Comparison of ENCODE assay signal across 8 cellular contexts in genomic region chr22:29205598-29206371, GRCh38.
DNase-seq lines count a peak whose midpoint lies in the region; ATAC-seq and TF ChIP-seq lines count a peak whose summit lies in the region.

Gene EMID1, plus strand, starts transcription at chr22:29205896. Its CDS starts 143 bp downstream, at chr22:29206039.

- no peak within 1 kb of the TSS for H2AFZ ChIP-seq in Loucy (ENCODE audit: low read length)

- no peaks in the 10 kb centered on the region for H3K9me3 Mint-ChIP-seq in stimulated activated naive CD8-positive, alpha-beta T cell treated with anti-CD3 and anti-CD28 coated beads, Interleukin-15, amount 100 ng/mL, for 72 hours

- peak within 1 kb of the TSS; percentile 58 to 85 for H3K4me3 Mint-ChIP-seq in stimulated activated naive CD8-positive, alpha-beta T cell treated with anti-CD3 and anti-CD28 coated beads, Interleukin-15, amount 100 ng/mL, for 72 hours

- DNase-seq in NCI-H345 (lab: John Stamatoyannopoulos, UW) (peak; percentile 27), NCI-H345 treated with DMSO at 0.1 percent for 48 hours (lab: John Stamatoyannopoulos, UW; ENCODE audit: unreplicated experiment) (no peak), T47D (ENCODE audit: low read depth in 1 of 2, low spot score in 1 of 2) (peak; percentile 37 to 51), left kidney (ENCODE audit: low read depth, low spot score) (peak; percentile 83)
- DNase-seq in stimulated activated naive CD8-positive, alpha-beta T cell treated with anti-CD3 and anti-CD28 coated beads, Interleukin-15, amount 100 ng/mL, for 72 hours = no peak

- peak within 1 kb of the TSS; percentile 100 for H3K9ac ChIP-seq in Loucy (ENCODE audit: low read depth, low read length, poor library complexity, severe bottlenecking)

- peaks cover 25% of the 10 kb centered on the region for H4K20me1 ChIP-seq in Loucy (ENCODE audit: insufficient read depth, low read length, poor library complexity, severe bottlenecking)

- no peak for ATAC-seq in stimulated activated naive CD8-positive, alpha-beta T cell treated with anti-CD3 and anti-CD28 coated beads, Interleukin-15, amount 100 ng/mL, for 72 hours
- ATAC-seq in HG03342 (IDR thresholded peaks at IDR 0.05; ENCODE audit: unreplicated experiment) (no peak), HG02610 (IDR thresholded peaks at IDR 0.05; ENCODE audit: unreplicated experiment) (no peak)

- TF ChIP-seq CTCF in Loucy (conservative IDR thresholded peaks at IDR 0.05; ENCODE audit: low read length) = 0 out of 2 replicates have a peak, but pooled peaks have one; percentile 21

- H3K27me3 ChIP-seq in Loucy (ENCODE audit: insufficient read depth, low read length, poor library complexity, severe bottlenecking) = peaks cover 6% of the 10 kb centered on the region

- H3K36me3 ChIP-seq in Loucy (ENCODE audit: insufficient read depth, low read length) = no peaks in the 10 kb centered on the region; the same call in 1 of the 2 replicates

- peaks cover 51% of the 10 kb centered on the region for H3K4me1 Mint-ChIP-seq in stimulated activated naive CD8-positive, alpha-beta T cell treated with anti-CD3 and anti-CD28 coated beads, Interleukin-15, amount 100 ng/mL, for 72 hours

- H3K79me2 ChIP-seq in Loucy (ENCODE audit: insufficient read depth, low read length) = peaks cover 69% of the 10 kb centered on the region

- H3K27me3 Mint-ChIP-seq in stimulated activated naive CD8-positive, alpha-beta T cell treated with anti-CD3 and anti-CD28 coated beads, Interleukin-15, amount 100 ng/mL, for 72 hours = peaks cover 75% of the 10 kb centered on the region

- peaks cover 74% of the 10 kb centered on the region for H3K4me1 ChIP-seq in Loucy (ENCODE audit: insufficient read depth, low read length, poor library complexity, severe bottlenecking)

- no peaks in the 10 kb centered on the region for H3K9me2 ChIP-seq in Loucy (replicated peaks; ENCODE audit: low read depth, low read length)

- H3F3A ChIP-seq in Loucy (ENCODE audit: low read depth) = peaks cover 30% of the 10 kb centered on the region

- in situ Hi-C loops in T47D (cut with HindIII; ENCODE audit: low pct_unique_long_range_greater_than_20kb, low sequenced_read_pairs) = no loop called here

- H3K4me2 ChIP-seq in Loucy (ENCODE audit: low read depth, low read length, poor library complexity, severe bottlenecking) = peak within 1 kb of the TSS; percentile 92

- H3K27ac Mint-ChIP-seq in stimulated activated naive CD8-positive, alpha-beta T cell treated with anti-CD3 and anti-CD28 coated beads, Interleukin-15, amount 100 ng/mL, for 72 hours = no peak within 1 kb of the TSS

- H3K4me3 ChIP-seq in Loucy (ENCODE audit: low read length, poor library complexity, severe bottlenecking) = peak within 1 kb of the TSS; percentile 91

- H3K9me3 ChIP-seq in Loucy (ENCODE audit: insufficient read depth, low read depth, low read length) = no peaks in the 10 kb centered on the region

Comparison
In these comparisons a context has a peak if more than half of its experiments do, and no peak if none do; other contexts are left out.
1. DNase-seq: peak in NCI-H345 (single experiment), T47D (2 of 2) and left kidney (single experiment); none in NCI-H345 treated with DMSO at 0.1 percent for 48 hours (single experiment) and stimulated activated naive CD8-positive, alpha-beta T cell treated with anti-CD3 and anti-CD28 coated beads, Interleukin-15, amount 100 ng/mL, for 72 hours (0 of 2).